20 cellular contexts compared by ENCODE assay signal in genomic region chr2:73487112-73487657, GRCh38.
"Had no signal": no experiment of that assay in that cellular context is flagged by ENCODE, and none has a peak within 500 bp of the region (broad histone marks: within the 10 kb centered on the region; RNA-seq: fewer than 3 reads in every experiment).

No MANE protein-coding gene starts in this region.

- DNase-seq: KBM-7, MV-4-11, NCI-H1048, NCI-H1105, NCI-H1417, NCI-H1436 treated with DMSO at 0.1 percent for 48 hours, NCI-H1694 treated with DMSO at 0.1 percent for 48 hours, NCI-H1930, NCI-H2081, NCI-H2107, NCI-H2227 treated with DMSO at 0.1 percent for 48 hours, NCI-H524, NCI-H526 treated with DMSO at 0.1 percent for 48 hours, NCI-H774, Right ventricle myocardium superior, RPMI8226, SIG-M5 had no signal

- FAIRE-seq: RCC 7860 had no signal

- H3K9me3 ChIP-seq: SJSA1 had no signal

- H3K4me3 ChIP-seq: SJSA1, SK-N-MC had no signal

- H3K27ac ChIP-seq: SJSA1, SK-N-MC had no signal

- H3K27me3 ChIP-seq: SJSA1 had no signal
